ENCODE assay signal across 1 cellular context in genomic region chr3:8416965-8417364, GRCh38.
TF ChIP-seq lines count a peak whose summit lies in the region.

No MANE protein-coding gene starts in this region.

TF ChIP-seq in IMR-90, 13 proteins besides CTCF, POLR2A, EP300 and RAD21 (continued from another document):
- no peak for TF ChIP-seq USF2 (IDR thresholded peaks at IDR 0.05; ENCODE audit: low read depth, low read length)
- no peak for TF ChIP-seq SMC3 (IDR thresholded peaks at IDR 0.05; ENCODE audit: low read depth, low read length)
- no peak for TF ChIP-seq FOS (IDR thresholded peaks at IDR 0.05; ENCODE audit: low read depth, low read length)
- no peak for TF ChIP-seq NFE2L2 (IDR thresholded peaks at IDR 0.05; ENCODE audit: low read depth, low read length)
- TF ChIP-seq ELK1 (IDR thresholded peaks at IDR 0.05; ENCODE audit: borderline replicate concordance, low read depth, low read length): no peak
- no peak for TF ChIP-seq BHLHE40 (IDR thresholded peaks at IDR 0.05; ENCODE audit: low read depth, low read length)
- TF ChIP-seq CEBPB (IDR thresholded peaks at IDR 0.05; ENCODE audit: low read depth, low read length): no peak
